Comparison of ENCODE assay signal across 1 cellular context in genomic region chr20:45343445-45343866, GRCh38.
TF ChIP-seq lines count a peak whose summit lies in the region.

No MANE protein-coding gene starts in this region.

TF ChIP-seq in K562, 482 proteins besides CTCF, POLR2A, EP300 and RAD21 (continued from another document and continues in another):
- TF ChIP-seq MITF (IDR thresholded peaks at IDR 0.05) (no peak), ZNF395 (CRISPR knock-in tag; IDR thresholded peaks at IDR 0.05) (no peak), PRDM10 (IDR thresholded peaks at IDR 0.05; ENCODE audit: partially characterized antibody) (no peak), HOMEZ (CRISPR knock-in tag; IDR thresholded peaks at IDR 0.05) (no peak), BRD9 (IDR thresholded peaks at IDR 0.05; ENCODE audit: low read depth, partially characterized antibody) (no peak), ARID2 (IDR thresholded peaks at IDR 0.05) (no peak), REST (CRISPR knock-in tag; IDR thresholded peaks at IDR 0.05; ENCODE audit: low read depth) (no peak), AFF4 (CRISPR knock-in tag; IDR thresholded peaks at IDR 0.05) (peak; percentile 15; the same call in 1 of the 2 replicates), E2F3 (CRISPR knock-in tag; IDR thresholded peaks at IDR 0.05) (no peak), RFX5 (IDR thresholded peaks at IDR 0.05; ENCODE audit: low read depth, low read length) (no peak), MIER1 (IDR thresholded peaks at IDR 0.05; ENCODE audit: low read depth) (no peak), ARID3B (CRISPR knock-in tag; IDR thresholded peaks at IDR 0.05; ENCODE audit: borderline replicate concordance) (no peak), BCLAF1 (IDR thresholded peaks at IDR 0.05; ENCODE audit: borderline replicate concordance in 1 of 2, control insufficient read depth in 1 of 2, low read depth in 2 of 2, low read length in 1 of 2) (no peak), RBFOX2 (IDR thresholded peaks at IDR 0.05; ENCODE audit: low read depth, low read length) (no peak), ZNF583 (CRISPR knock-in tag; IDR thresholded peaks at IDR 0.05) (no peak), ZNF143 (CRISPR knock-in tag; IDR thresholded peaks at IDR 0.05) (no peak), JUND (IDR thresholded peaks at IDR 0.05; ENCODE audit: borderline replicate concordance, low read depth, low read length) (no peak), JUND (tag; IDR thresholded peaks at IDR 0.05; ENCODE audit: borderline replicate concordance, low read depth, low read length) (no peak), RCOR1 (IDR thresholded peaks at IDR 0.05; ENCODE audit: borderline replicate concordance in 1 of 2, low read depth in 2 of 2, low read length in 2 of 2) (peak in 1 of 2 experiments; percentile 79; a peak in 1 of 4 replicates), ZNF316 (IDR thresholded peaks at IDR 0.05) (no peak), COPS2 (conservative IDR thresholded peaks at IDR 0.05) (no peak), FOXJ2 (tag; IDR thresholded peaks at IDR 0.05) (no peak), SIN3A (IDR thresholded peaks at IDR 0.05; ENCODE audit: borderline replicate concordance in 2 of 2, control insufficient read depth in 1 of 2, low read depth in 2 of 2, low read length in 2 of 2) (no peak), MYBL2 (IDR thresholded peaks at IDR 0.05; ENCODE audit: low read depth) (peak; percentile 30; the same call in 1 of the 2 replicates), MYBL2 (CRISPR knock-in tag; IDR thresholded peaks at IDR 0.05; ENCODE audit: borderline replicate concordance) (no peak), ZNF311 (CRISPR knock-in tag; IDR thresholded peaks at IDR 0.05) (no peak), NONO (IDR thresholded peaks at IDR 0.05; ENCODE audit: low read depth in 2 of 2, low read length in 1 of 2) (no peak), SMC3 (conservative IDR thresholded peaks at IDR 0.05; ENCODE audit: insufficient read depth, low read depth, low read length) (no peak), RHOXF2B (CRISPR knock-in tag; conservative IDR thresholded peaks at IDR 0.05) (no peak), SPI1 (IDR thresholded peaks at IDR 0.05; ENCODE audit: borderline replicate concordance, low read depth, low read length) (no peak), TCF15 (CRISPR knock-in tag; IDR thresholded peaks at IDR 0.05) (no peak), CBX3 (IDR thresholded peaks at IDR 0.05; ENCODE audit: borderline replicate concordance in 1 of 2, low read length in 2 of 2) (no peak), CBFA2T2 (conservative IDR thresholded peaks at IDR 0.05) (peak; percentile 70), NR2C2 (CRISPR knock-in tag; IDR thresholded peaks at IDR 0.05) (no peak), NR2C2 (tag; IDR thresholded peaks at IDR 0.05) (no peak), MECOM (CRISPR knock-in tag; IDR thresholded peaks at IDR 0.05) (no peak), PRMT5 (CRISPR knock-in tag; IDR thresholded peaks at IDR 0.05) (no peak)
